In the genomic region with DNA sequence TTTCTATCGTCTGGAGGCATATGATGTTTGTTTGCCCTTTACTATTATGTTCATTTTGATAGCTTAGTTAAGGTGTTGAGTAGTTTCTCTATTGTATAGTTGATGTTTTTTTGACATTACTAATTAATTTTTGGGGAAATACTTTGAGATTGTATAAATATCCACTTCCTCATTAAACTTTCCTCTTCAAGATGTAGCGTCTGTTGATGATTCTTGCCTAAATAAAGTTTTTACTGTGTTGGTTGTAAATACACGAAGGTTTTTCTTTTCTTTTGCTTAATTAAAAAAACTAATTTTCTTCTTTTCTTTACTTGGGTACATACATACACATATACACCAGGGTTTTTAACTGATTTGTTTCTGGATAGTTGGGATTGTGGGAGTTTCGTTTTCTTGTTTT, we compare ENCODE assay signal across 18 cellular contexts. TPM values are rescaled to one million over a fixed set of nuclear protein-coding genes. Genes with fewer than 3 reads are reported as not detected.
DNase-seq lines count a peak whose midpoint lies in the region; ATAC-seq and TF ChIP-seq lines count a peak whose summit lies in the region.
"Had no signal": no experiment of that assay in that cellular context is flagged by ENCODE, and none has a peak within 500 bp of the region (broad histone marks: within the 10 kb centered on the region; RNA-seq: fewer than 3 reads in every experiment).

No MANE protein-coding gene starts in this region.

- H2AFZ ChIP-seq in OCI-LY3 (ENCODE audit: low read depth, low read length) = no peak overlapping the region
- H2AFZ ChIP-seq: parathyroid adenoma had no signal

- no peak overlapping the region for H3K4me3 ChIP-seq in OCI-LY3 (ENCODE audit: low read length)
- H3K4me3 ChIP-seq in MG63 = no peak overlapping the region

- peaks cover 97% of the 10 kb centered on the region for H4K20me1 ChIP-seq in OCI-LY3 (ENCODE audit: insufficient read depth, low read length)

- no peak for TF ChIP-seq CTCF in OCI-LY3 (IDR thresholded peaks at IDR 0.05; ENCODE audit: low read depth, low read length)
- no peak for TF ChIP-seq CTCF in endothelial cell (IDR thresholded peaks at IDR 0.05; ENCODE audit: unreplicated experiment)

- peaks cover 63% of the 10 kb centered on the region for H3K4me1 ChIP-seq in OCI-LY3 (ENCODE audit: low read length)

- peaks cover 51% of the 10 kb centered on the region for H3K36me3 Mint-ChIP-seq in activated T-cell treated with anti-CD3 and anti-CD28 coated beads, Interleukin-2, amount 50 U/mL, for 24 hours (ENCODE audit: low read depth)
- H3K36me3 Mint-ChIP-seq in endothelial cell (ENCODE audit: low read depth, unreplicated experiment) = no peaks in the 10 kb centered on the region
- no peaks in the 10 kb centered on the region for H3K36me3 Mint-ChIP-seq in stimulated activated memory B cell treated with anti-CD40 and anti-IgM and Interleukin-4, amounts not matched to agents 10 μg/mL and 1 μg/mL and 100 μg/mL, for 72 hours

- H3K9me3 ChIP-seq in OCI-LY3 (ENCODE audit: insufficient read depth, low read length) (no peaks in the 10 kb centered on the region), MG63 (no peaks in the 10 kb centered on the region)

- no peak for DNase-seq in activated T-cell treated with anti-CD3 and anti-CD28 coated beads, Interleukin-2, amount 50 U/mL, for 24 hours
- DNase-seq in activated T-cell treated with anti-CD3 and anti-CD28 coated beads, Interleukin-2, amount 50 U/mL, for 48 hours = no peak
- DNase-seq in endothelial cell (ENCODE audit: low spot score) = no peak
- no peak for DNase-seq in GOT3 (lab: John Stamatoyannopoulos, UW)
- no peak for DNase-seq in MG63
- DNase-seq: activated CD4-positive, alpha-beta T cell treated with anti-CD3 and anti-CD28 coated beads for 4 hours; central memory CD4-positive, alpha-beta T cell; effector memory CD4-positive, alpha-beta T cell; GDM1; left cardiac atrium; NCI-H1694; NCI-H446 treated with DMSO at 0.1 percent for 48 hours; SIG-M5; trophoblast cell had no signal

- no peaks in the 10 kb centered on the region for H3K9me3 Mint-ChIP-seq in activated T-cell treated with anti-CD3 and anti-CD28 coated beads, Interleukin-2, amount 50 U/mL, for 24 hours
- no peaks in the 10 kb centered on the region for H3K9me3 Mint-ChIP-seq in endothelial cell (ENCODE audit: unreplicated experiment)
- no peaks in the 10 kb centered on the region for H3K9me3 Mint-ChIP-seq in stimulated activated memory B cell treated with anti-CD40 and anti-IgM and Interleukin-4, amounts not matched to agents 10 μg/mL and 1 μg/mL and 100 μg/mL, for 72 hours

- H3K4me3 Mint-ChIP-seq in activated T-cell treated with anti-CD3 and anti-CD28 coated beads, Interleukin-2, amount 50 U/mL, for 24 hours = peak overlapping the region; percentile 32
- no peak overlapping the region for H3K4me3 Mint-ChIP-seq in endothelial cell (ENCODE audit: unreplicated experiment)
- no peak overlapping the region for H3K4me3 Mint-ChIP-seq in stimulated activated memory B cell treated with anti-CD40 and anti-IgM and Interleukin-4, amounts not matched to agents 10 μg/mL and 1 μg/mL and 100 μg/mL, for 72 hours

- peaks cover 81% of the 10 kb centered on the region for H3K4me1 Mint-ChIP-seq in activated T-cell treated with anti-CD3 and anti-CD28 coated beads, Interleukin-2, amount 50 U/mL, for 24 hours (ENCODE audit: low read depth)
- peaks cover 24% of the 10 kb centered on the region for H3K4me1 Mint-ChIP-seq in endothelial cell (ENCODE audit: unreplicated experiment)
- H3K4me1 Mint-ChIP-seq in stimulated activated memory B cell treated with anti-CD40 and anti-IgM and Interleukin-4, amounts not matched to agents 10 μg/mL and 1 μg/mL and 100 μg/mL, for 72 hours = peaks cover 70% of the 10 kb centered on the region

- H3K27me3 Mint-ChIP-seq in activated T-cell treated with anti-CD3 and anti-CD28 coated beads, Interleukin-2, amount 50 U/mL, for 24 hours = no peaks in the 10 kb centered on the region
- no peaks in the 10 kb centered on the region for H3K27me3 Mint-ChIP-seq in endothelial cell (ENCODE audit: unreplicated experiment)
- no peaks in the 10 kb centered on the region for H3K27me3 Mint-ChIP-seq in stimulated activated memory B cell treated with anti-CD40 and anti-IgM and Interleukin-4, amounts not matched to agents 10 μg/mL and 1 μg/mL and 100 μg/mL, for 72 hours

- ATAC-seq in stimulated activated memory B cell treated with anti-CD40 and anti-IgM and Interleukin-4, amounts not matched to agents 10 μg/mL and 1 μg/mL and 100 μg/mL, for 72 hours = no peak
- no peak for ATAC-seq in HG02571 (IDR thresholded peaks at IDR 0.05; ENCODE audit: unreplicated experiment)
- ATAC-seq: left cardiac atrium had no signal

- H3K27ac ChIP-seq in OCI-LY3 (ENCODE audit: low read length) = no peak overlapping the region
- H3K27ac ChIP-seq: parathyroid adenoma had no signal

- H3K9ac ChIP-seq in OCI-LY3 (ENCODE audit: low read length) = no peak overlapping the region
- H3K9ac ChIP-seq: parathyroid adenoma had no signal

- H3K79me2 ChIP-seq in OCI-LY3 (ENCODE audit: low read length) = peaks cover 100% of the 10 kb centered on the region

- H3K36me3 ChIP-seq in OCI-LY3 (replicated peaks; ENCODE audit: low read depth, low read length) (peaks cover 4% of the 10 kb centered on the region), MG63 (no peaks in the 10 kb centered on the region)

- H3K4me2 ChIP-seq in OCI-LY3 (ENCODE audit: low read length) = peak overlapping the region; percentile 29; the same call in 1 of the 2 replicates

- H3K27me3 ChIP-seq in OCI-LY3 (ENCODE audit: low read depth, low read length) (no peaks in the 10 kb centered on the region), MG63 (no peaks in the 10 kb centered on the region)

- H3K27ac Mint-ChIP-seq in activated T-cell treated with anti-CD3 and anti-CD28 coated beads, Interleukin-2, amount 50 U/mL, for 24 hours = peak overlapping the region; percentile 31
- peak overlapping the region; percentile 36 for H3K27ac Mint-ChIP-seq in endothelial cell (ENCODE audit: unreplicated experiment)
- H3K27ac Mint-ChIP-seq in stimulated activated memory B cell treated with anti-CD40 and anti-IgM and Interleukin-4, amounts not matched to agents 10 μg/mL and 1 μg/mL and 100 μg/mL, for 72 hours = peak overlapping the region; percentile 54

RNA-seq across cellular contexts. Expression of gene KMT2E, which starts 8.5 kb away (rescaled TPM):
- total RNA-seq in endothelial cell (ENCODE audit: unreplicated experiment) = 71.0 TPM
- total RNA-seq in MG63 (2014; rRNA removed; shearing (Covaris generic); ENCODE audit: low replicate concordance) = 5.1 and 6.7 TPM in 2 replicates
